In the genomic region with DNA sequence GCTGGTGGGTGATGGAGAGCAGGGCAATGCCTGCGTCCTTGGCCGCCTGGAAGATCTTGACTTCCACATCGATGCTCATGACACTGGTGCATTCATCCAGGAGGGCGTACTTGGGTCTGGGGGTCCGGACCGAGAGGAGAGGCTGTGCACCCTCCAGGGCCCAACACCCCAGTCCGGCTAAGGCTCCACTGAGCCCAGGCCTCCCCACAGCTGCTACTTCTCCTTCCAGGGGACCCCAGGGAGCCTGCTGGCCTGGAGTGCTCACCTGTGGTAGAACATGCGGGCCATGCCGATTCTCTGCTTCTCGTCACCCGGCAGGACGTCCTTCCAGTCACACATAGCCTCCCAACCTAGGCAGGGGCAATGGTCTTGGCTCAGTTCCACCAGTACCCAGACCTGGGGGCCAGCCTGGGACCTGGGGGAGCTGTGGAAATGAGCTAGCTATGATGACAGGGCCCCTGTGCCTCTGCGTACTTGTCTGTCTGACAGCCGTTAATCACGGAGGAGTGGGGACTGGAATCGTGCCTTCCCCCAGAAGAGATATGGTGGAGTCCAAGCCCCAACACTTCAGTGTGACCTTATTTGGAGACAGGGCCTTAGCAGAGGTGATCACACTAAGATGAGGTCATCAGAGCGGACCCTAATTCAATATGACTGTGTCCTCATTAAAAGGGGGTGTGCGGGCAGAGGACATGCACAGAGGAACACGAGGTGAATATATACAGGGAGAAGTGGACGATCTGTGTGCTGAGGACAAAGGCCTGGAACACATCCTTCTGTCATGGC, we compare ENCODE assay signal across 8 cellular contexts.
DNase-seq lines count a peak whose midpoint lies in the region; ATAC-seq and TF ChIP-seq lines count a peak whose summit lies in the region.
"Not testable (repeated sequence)": the region's sequence is repeated elsewhere in the genome, so short reads cannot be mapped to it uniquely, and the experiment has no call there.

No MANE protein-coding gene starts in this region.

- peak; percentile 7 for DNase-seq in GM03348 (ENCODE audit: low spot score)
- DNase-seq in H7: peak; percentile 14
- DNase-seq in chondrocyte (ENCODE audit: low spot score): peak; percentile 97
- peak; percentile 14 for DNase-seq in left ventricle myocardium inferior
- peak; percentile 32 to 77 for DNase-seq in left lung
- not testable (repeated sequence) for DNase-seq in neuronal stem cell (ENCODE audit: low spot score)
- DNase-seq in sigmoid colon: peak; percentile 61
- DNase-seq in upper lobe of right lung: peak; percentile 65

- not testable (repeated sequence) for H3K9ac ChIP-seq in neuronal stem cell (ENCODE audit: low read depth, low read length, poor library complexity)

- ATAC-seq in left lung, upper lobe of right lung: not testable (repeated sequence)

- not testable (repeated sequence) for H2AFZ ChIP-seq in neuronal stem cell (ENCODE audit: low read length)

- H2BK120ac ChIP-seq in neuronal stem cell (ENCODE audit: low read depth, low read length): peak overlapping the region; percentile 57

- not testable (repeated sequence) for H3K9me3 ChIP-seq in left ventricle myocardium inferior (replicated peaks); sigmoid colon; upper lobe of right lung
- peaks cover 0 to 30% of the 10 kb centered on the region in 2 donors for H3K9me3 ChIP-seq in left lung
- peaks cover 0 to 16% of the 10 kb centered on the region in 2 donors for H3K9me3 ChIP-seq in neuronal stem cell (replicated peaks in 1 of 2; ENCODE audit: control insufficient read depth in 2 of 2, insufficient read depth in 1 of 2, low read depth in 1 of 2, low read length in 2 of 2)

- H3K4me3 Mint-ChIP-seq in chondrocyte (ENCODE audit: unreplicated experiment): not testable (repeated sequence)

- H2BK15ac ChIP-seq in neuronal stem cell (ENCODE audit: low read length): not testable (repeated sequence)

- not testable (repeated sequence) for TF ChIP-seq EP300 in sigmoid colon (IDR thresholded peaks at IDR 0.05)

- H3K4me1 Mint-ChIP-seq in chondrocyte (ENCODE audit: low read depth): not testable (repeated sequence)

- not testable (repeated sequence) for H4K91ac ChIP-seq in neuronal stem cell (ENCODE audit: low read depth, low read length, poor library complexity)

- not testable (repeated sequence) for H3K4ac ChIP-seq in neuronal stem cell (ENCODE audit: low read length)

- H3K18ac ChIP-seq in neuronal stem cell (ENCODE audit: low read length): not testable (repeated sequence)

- not testable (repeated sequence) for H3K4me1 ChIP-seq in left ventricle myocardium inferior; left lung; neuronal stem cell (ENCODE audit: control insufficient read depth in 2 of 2, insufficient read depth in 1 of 2, low read depth in 1 of 2, low read length in 2 of 2); sigmoid colon; upper lobe of right lung

- not testable (repeated sequence) for H3K36me3 Mint-ChIP-seq in chondrocyte (ENCODE audit: low read depth)

- not testable (repeated sequence) for H3K27ac Mint-ChIP-seq in chondrocyte (ENCODE audit: unreplicated experiment)

- not testable (repeated sequence) for H3K4me3 ChIP-seq in H7 (ENCODE audit: insufficient read depth, low read depth, low read length); left ventricle myocardium inferior; left lung; neuronal stem cell (ENCODE audit: low read length in 2 of 2); sigmoid colon; upper lobe of right lung

- not testable (repeated sequence) for H2BK12ac ChIP-seq in neuronal stem cell (ENCODE audit: low read length)

- intact Hi-C loops in left ventricle myocardium inferior (cut with micrococcal nuclease); left lung (cut with DNase I); sigmoid colon (cut with DNase I); upper lobe of right lung (cut with DNase I): not testable (repeated sequence)

- H3K27me3 ChIP-seq in H7 (ENCODE audit: control insufficient read depth, insufficient read depth, low read length); neuronal stem cell (ENCODE audit: control insufficient read depth in 3 of 3, insufficient read depth in 3 of 3, low read depth in 1 of 3, low read length in 3 of 3): not testable (repeated sequence)
- H3K27me3 ChIP-seq in left ventricle myocardium inferior (ENCODE audit: low read depth) (peaks cover 84% of the 10 kb centered on the region), left lung (peaks cover 26 to 48% of the 10 kb centered on the region in 2 donors), sigmoid colon (peaks cover 14 to 58% (median 28%) of the 10 kb centered on the region in 3 donors), upper lobe of right lung (peaks cover 27% of the 10 kb centered on the region)

- not testable (repeated sequence) for H4K8ac ChIP-seq in neuronal stem cell (ENCODE audit: low read depth, low read length)

- H2AK5ac ChIP-seq in neuronal stem cell (ENCODE audit: low read depth, low read length): not testable (repeated sequence)

- H3K27me3 Mint-ChIP-seq in chondrocyte (ENCODE audit: low read depth): not testable (repeated sequence)

- not testable (repeated sequence) for H3K27ac ChIP-seq in left ventricle myocardium inferior (replicated peaks); left lung; neuronal stem cell (replicated peaks; ENCODE audit: low read length); sigmoid colon; upper lobe of right lung

- TF ChIP-seq POLR2A in sigmoid colon (IDR thresholded peaks at IDR 0.05): not testable (repeated sequence)

- not testable (repeated sequence) for H2BK5ac ChIP-seq in neuronal stem cell (ENCODE audit: low read length)

- H3K23ac ChIP-seq in neuronal stem cell (ENCODE audit: low read depth, low read length, poor library complexity): not testable (repeated sequence)

- H3K79me1 ChIP-seq in neuronal stem cell (ENCODE audit: low read depth, low read length): not testable (repeated sequence)

- not testable (repeated sequence) for H3K36me3 ChIP-seq in H7 (replicated peaks; ENCODE audit: control insufficient read depth, insufficient read depth, low read length); left ventricle myocardium inferior; left lung; neuronal stem cell (replicated peaks in 1 of 2; ENCODE audit: control insufficient read depth in 2 of 2, insufficient read depth in 2 of 2, low read length in 2 of 2); sigmoid colon; upper lobe of right lung

- no CpG with 5 or more reads among the region's 20 CpGs for WGBS in neuronal stem cell (ENCODE audit: extremely low coverage in 2 of 2, insufficient read length in 2 of 2, insufficient replicate concordance in 1 of 2), 2 donors
- 91 to 92% methylated on average over 20 of the region's 20 CpGs for WGBS in sigmoid colon, 2 donors

- H3K14ac ChIP-seq in neuronal stem cell (ENCODE audit: low read length): not testable (repeated sequence)

- H3K9me3 Mint-ChIP-seq in chondrocyte (ENCODE audit: low read depth): peaks cover 59% of the 10 kb centered on the region

- not testable (repeated sequence) for H3K4me2 ChIP-seq in neuronal stem cell (ENCODE audit: insufficient read depth, low read length, poor library complexity, severe bottlenecking)

- TF ChIP-seq CTCF in chondrocyte (IDR thresholded peaks at IDR 0.05); left ventricle myocardium inferior (IDR thresholded peaks at IDR 0.05; ENCODE audit: borderline replicate concordance); left lung (IDR thresholded peaks at IDR 0.05); sigmoid colon (IDR thresholded peaks at IDR 0.05); upper lobe of right lung (IDR thresholded peaks at IDR 0.05): not testable (repeated sequence)
